1 cellular context compared by ENCODE assay signal in the genomic region with DNA sequence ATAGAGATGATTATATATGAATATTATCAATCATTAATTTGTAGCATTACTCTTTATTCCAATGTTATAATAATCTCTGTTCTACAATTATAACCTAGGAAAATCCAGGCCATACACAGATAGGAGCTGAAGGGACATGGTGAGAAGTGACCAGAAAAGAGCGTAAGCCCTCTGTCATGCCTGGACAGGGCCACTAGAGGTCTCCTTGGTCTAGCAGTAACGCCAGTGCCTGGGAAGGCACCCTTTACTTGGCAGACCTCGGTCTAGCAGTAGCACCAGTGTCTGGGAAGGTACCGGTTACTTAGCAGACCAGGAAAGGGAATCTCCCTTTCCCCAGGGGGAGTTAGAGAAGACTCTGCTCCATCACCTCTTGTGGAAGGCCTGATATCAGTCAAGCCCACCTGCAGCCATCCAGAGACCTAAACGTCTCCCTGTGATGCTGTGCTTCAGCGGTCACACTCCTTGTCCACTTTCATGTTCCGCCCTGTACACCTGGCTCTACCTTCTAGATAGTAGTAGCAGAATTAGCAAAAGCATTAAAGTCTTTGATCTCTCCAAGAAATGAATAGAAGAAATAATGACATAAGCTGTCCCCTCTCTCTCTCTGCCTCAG.
TF ChIP-seq lines count a peak whose summit lies in the region.

No MANE protein-coding gene starts in this region.

TF ChIP-seq in K562, 482 proteins besides CTCF, POLR2A, EP300 and RAD21 (continued from another document):
- TF ChIP-seq, protein P1, sequence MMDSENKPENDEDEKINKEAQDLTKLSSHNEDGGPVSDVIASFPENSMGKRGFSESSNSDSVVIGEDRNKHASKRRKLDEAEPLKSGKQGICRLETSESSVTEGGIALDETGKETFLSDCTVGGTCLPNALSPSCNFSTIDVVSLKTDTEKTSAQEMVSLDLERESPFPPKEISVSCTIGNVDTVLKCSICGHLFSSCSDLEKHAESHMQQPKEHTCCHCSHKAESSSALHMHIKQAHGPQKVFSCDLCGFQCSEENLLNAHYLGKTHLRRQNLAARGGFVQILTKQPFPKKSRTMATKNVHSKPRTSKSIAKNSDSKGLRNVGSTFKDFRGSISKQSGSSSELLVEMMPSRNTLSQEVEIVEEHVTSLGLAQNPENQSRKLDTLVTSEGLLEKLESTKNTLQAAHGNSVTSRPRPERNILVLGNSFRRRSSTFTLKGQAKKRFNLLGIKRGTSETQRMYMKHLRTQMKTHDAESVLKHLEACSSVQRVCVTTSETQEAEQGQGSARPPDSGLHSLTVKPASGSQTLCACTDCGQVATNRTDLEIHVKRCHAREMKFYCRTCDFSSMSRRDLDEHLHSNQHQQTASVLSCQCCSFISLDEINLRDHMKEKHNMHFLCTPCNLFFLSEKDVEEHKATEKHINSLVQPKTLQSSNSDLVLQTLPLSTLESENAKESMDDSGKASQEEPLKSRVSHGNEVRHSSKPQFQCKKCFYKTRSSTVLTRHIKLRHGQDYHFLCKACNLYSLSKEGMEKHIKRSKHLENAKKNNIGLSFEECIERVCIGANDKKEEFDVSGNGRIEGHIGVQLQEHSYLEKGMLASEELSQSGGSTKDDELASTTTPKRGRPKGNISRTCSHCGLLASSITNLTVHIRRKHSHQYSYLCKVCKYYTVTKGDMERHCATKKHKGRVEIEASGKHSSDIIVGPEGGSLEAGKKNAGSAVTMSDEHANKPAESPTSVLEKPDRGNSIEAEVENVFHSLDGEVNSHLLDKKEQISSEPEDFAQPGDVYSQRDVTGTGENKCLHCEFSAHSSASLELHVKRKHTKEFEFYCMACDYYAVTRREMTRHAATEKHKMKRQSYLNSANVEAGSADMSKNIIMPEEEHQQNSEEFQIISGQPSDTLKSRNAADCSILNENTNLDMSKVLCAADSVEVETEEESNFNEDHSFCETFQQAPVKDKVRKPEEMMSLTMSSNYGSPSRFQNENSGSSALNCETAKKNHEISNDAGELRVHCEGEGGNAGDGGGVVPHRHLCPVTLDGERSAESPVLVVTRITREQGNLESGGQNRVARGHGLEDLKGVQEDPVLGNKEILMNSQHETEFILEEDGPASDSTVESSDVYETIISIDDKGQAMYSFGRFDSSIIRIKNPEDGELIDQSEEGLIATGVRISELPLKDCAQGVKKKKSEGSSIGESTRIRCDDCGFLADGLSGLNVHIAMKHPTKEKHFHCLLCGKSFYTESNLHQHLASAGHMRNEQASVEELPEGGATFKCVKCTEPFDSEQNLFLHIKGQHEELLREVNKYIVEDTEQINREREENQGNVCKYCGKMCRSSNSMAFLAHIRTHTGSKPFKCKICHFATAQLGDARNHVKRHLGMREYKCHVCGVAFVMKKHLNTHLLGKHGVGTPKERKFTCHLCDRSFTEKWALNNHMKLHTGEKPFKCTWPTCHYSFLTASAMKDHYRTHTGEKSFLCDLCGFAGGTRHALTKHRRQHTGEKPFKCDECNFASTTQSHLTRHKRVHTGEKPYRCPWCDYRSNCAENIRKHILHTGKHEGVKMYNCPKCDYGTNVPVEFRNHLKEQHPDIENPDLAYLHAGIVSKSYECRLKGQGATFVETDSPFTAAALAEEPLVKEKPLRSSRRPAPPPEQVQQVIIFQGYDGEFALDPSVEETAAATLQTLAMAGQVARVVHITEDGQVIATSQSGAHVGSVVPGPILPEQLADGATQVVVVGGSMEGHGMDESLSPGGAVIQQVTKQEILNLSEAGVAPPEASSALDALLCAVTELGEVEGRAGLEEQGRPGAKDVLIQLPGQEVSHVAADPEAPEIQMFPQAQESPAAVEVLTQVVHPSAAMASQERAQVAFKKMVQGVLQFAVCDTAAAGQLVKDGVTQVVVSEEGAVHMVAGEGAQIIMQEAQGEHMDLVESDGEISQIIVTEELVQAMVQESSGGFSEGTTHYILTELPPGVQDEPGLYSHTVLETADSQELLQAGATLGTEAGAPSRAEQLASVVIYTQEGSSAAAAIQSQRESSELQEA (IDR thresholded peaks at IDR 0.05; ENCODE audit: low read depth), result no peak
- TF ChIP-seq THRAP3 (IDR thresholded peaks at IDR 0.05; ENCODE audit: borderline replicate concordance), result no peak
- TF ChIP-seq NFXL1 (CRISPR knock-in tag; IDR thresholded peaks at IDR 0.05), result no peak
- TF ChIP-seq, protein P2, sequence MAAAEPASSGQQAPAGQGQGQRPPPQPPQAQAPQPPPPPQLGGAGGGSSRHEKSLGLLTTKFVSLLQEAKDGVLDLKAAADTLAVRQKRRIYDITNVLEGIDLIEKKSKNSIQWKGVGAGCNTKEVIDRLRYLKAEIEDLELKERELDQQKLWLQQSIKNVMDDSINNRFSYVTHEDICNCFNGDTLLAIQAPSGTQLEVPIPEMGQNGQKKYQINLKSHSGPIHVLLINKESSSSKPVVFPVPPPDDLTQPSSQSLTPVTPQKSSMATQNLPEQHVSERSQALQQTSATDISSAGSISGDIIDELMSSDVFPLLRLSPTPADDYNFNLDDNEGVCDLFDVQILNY (CRISPR knock-in tag; IDR thresholded peaks at IDR 0.05), result no peak
- TF ChIP-seq IRF2 (CRISPR knock-in tag; IDR thresholded peaks at IDR 0.05), result no peak
- no peak for TF ChIP-seq HLTF (IDR thresholded peaks at IDR 0.05)
- no peak for TF ChIP-seq ZNF3 (CRISPR knock-in tag; IDR thresholded peaks at IDR 0.05)
- TF ChIP-seq POLR2AphosphoS2 (IDR thresholded peaks at IDR 0.05; ENCODE audit: low read length), result no peak
- TF ChIP-seq, protein P3, sequence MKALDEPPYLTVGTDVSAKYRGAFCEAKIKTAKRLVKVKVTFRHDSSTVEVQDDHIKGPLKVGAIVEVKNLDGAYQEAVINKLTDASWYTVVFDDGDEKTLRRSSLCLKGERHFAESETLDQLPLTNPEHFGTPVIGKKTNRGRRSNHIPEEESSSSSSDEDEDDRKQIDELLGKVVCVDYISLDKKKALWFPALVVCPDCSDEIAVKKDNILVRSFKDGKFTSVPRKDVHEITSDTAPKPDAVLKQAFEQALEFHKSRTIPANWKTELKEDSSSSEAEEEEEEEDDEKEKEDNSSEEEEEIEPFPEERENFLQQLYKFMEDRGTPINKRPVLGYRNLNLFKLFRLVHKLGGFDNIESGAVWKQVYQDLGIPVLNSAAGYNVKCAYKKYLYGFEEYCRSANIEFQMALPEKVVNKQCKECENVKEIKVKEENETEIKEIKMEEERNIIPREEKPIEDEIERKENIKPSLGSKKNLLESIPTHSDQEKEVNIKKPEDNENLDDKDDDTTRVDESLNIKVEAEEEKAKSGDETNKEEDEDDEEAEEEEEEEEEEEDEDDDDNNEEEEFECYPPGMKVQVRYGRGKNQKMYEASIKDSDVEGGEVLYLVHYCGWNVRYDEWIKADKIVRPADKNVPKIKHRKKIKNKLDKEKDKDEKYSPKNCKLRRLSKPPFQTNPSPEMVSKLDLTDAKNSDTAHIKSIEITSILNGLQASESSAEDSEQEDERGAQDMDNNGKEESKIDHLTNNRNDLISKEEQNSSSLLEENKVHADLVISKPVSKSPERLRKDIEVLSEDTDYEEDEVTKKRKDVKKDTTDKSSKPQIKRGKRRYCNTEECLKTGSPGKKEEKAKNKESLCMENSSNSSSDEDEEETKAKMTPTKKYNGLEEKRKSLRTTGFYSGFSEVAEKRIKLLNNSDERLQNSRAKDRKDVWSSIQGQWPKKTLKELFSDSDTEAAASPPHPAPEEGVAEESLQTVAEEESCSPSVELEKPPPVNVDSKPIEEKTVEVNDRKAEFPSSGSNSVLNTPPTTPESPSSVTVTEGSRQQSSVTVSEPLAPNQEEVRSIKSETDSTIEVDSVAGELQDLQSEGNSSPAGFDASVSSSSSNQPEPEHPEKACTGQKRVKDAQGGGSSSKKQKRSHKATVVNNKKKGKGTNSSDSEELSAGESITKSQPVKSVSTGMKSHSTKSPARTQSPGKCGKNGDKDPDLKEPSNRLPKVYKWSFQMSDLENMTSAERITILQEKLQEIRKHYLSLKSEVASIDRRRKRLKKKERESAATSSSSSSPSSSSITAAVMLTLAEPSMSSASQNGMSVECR (CRISPR knock-in tag; IDR thresholded peaks at IDR 0.05), result no peak
